ENCODE assay signal across 12 cellular contexts in genomic region chr14:61104358-61104757, GRCh38.
DNase-seq lines count a peak whose midpoint lies in the region; ATAC-seq and TF ChIP-seq lines count a peak whose summit lies in the region.
"Had no signal": no experiment of that assay in that cellular context is flagged by ENCODE, and none has a peak within 500 bp of the region (broad histone marks: within the 10 kb centered on the region; RNA-seq: fewer than 3 reads in every experiment).

No MANE protein-coding gene starts in this region.

- peaks cover 14% of the 10 kb centered on the region for H3F3A ChIP-seq in PC-3 (ENCODE audit: low read length, unreplicated experiment)

- POLR2A ChIA-PET in PC-3 (lab: Charles Lee; ENCODE audit: unreplicated experiment): interaction anchor here (1.5 kb wide), 1 partner anchor 27 kb away, joined by 10 read pairs; no protein-coding TSS in a partner anchor

- H2AFZ ChIP-seq in PC-3 (ENCODE audit: low read length): peak overlapping the region; percentile 70

- H3K9ac ChIP-seq in PC-3 (ENCODE audit: low read length): peak overlapping the region; percentile 83

- CTCF ChIA-PET in PC-3 (lab: Charles Lee): interaction anchor here (1.1 to 1.2 kb wide), 2 partner anchors 92 to 479 kb away, joined by 3 read pairs; no protein-coding TSS in a partner anchor

- no peak for TF ChIP-seq POLR2A in gastroesophageal sphincter (IDR thresholded peaks at IDR 0.05)
- TF ChIP-seq POLR2A in stomach (IDR thresholded peaks at IDR 0.05): no peak

- peak overlapping the region; percentile 66 for H3K4me2 ChIP-seq in PC-3 (ENCODE audit: low read length)

- H3K79me2 ChIP-seq in PC-3 (ENCODE audit: low read length): no peaks in the 10 kb centered on the region

- H3K36me3 ChIP-seq in PC-3 (ENCODE audit: low read depth, low read length) (no peaks in the 10 kb centered on the region), gastroesophageal sphincter (no peaks in the 10 kb centered on the region), stomach (no peaks in the 10 kb centered on the region)

- 61 to 93% methylated on average over 2 to 3 of the region's 3 CpGs for WGBS in gastroesophageal sphincter (ENCODE audit: low coverage in 1 of 2), 2 donors
- WGBS in stomach, 5 donors: 67 to 91% (median 81%) methylated on average over 3 of the region's 3 CpGs

- H3K9me2 ChIP-seq in PC-3 (replicated peaks; ENCODE audit: low read length): no peaks in the 10 kb centered on the region

- no peaks in the 10 kb centered on the region for H3K27me3 ChIP-seq in PC-3 (ENCODE audit: low read length)
- H3K27me3 ChIP-seq in gastroesophageal sphincter: no peaks in the 10 kb centered on the region
- no peaks in the 10 kb centered on the region for H3K27me3 ChIP-seq in stomach

- H3K4me3 ChIP-seq in PC-3 (ENCODE audit: low read length) (0 out of 2 replicates have a peak overlapping the region, but pooled peaks have one; percentile 5), gastroesophageal sphincter (no peak overlapping the region), stomach (no peak overlapping the region)

- TF ChIP-seq CTCF in PC-3 (conservative IDR thresholded peaks at IDR 0.05; ENCODE audit: low read depth, low read length): no peak
- TF ChIP-seq CTCF in gastroesophageal sphincter (IDR thresholded peaks at IDR 0.05): no peak
- no peak for TF ChIP-seq CTCF in stomach (IDR thresholded peaks at IDR 0.05)

- ATAC-seq in PC-3: no peak
- ATAC-seq in gastroesophageal sphincter: no peak
- no peak for ATAC-seq in esophagus mucosa

- intact Hi-C loops in PC-3 (cut with micrococcal nuclease): loop anchor here (2.0 to 5.0 kb wide), 2 partner anchors 148 to 382 kb away; partner anchors contain the start of gene SIX4
- intact Hi-C loops in stomach (cut with DNase I; ENCODE audit: low total_unique reads): no loop called here
- intact Hi-C loops in posterior cingulate gyrus (cut with DNase I): no loop called here

- H3K27ac ChIP-seq in PC-3 (ENCODE audit: low read length) (peak overlapping the region; percentile 96), gastroesophageal sphincter (peak overlapping the region in 3 of 4 donors; percentile 74 to 77 (median 75)), stomach (peak overlapping the region in 4 of 5 donors; percentile 61 to 79 (median 70))
- H3K27ac ChIP-seq: 22Rv1 had no signal

- H3K9me3 ChIP-seq in PC-3 (ENCODE audit: low read length) (0 out of 2 replicates have a peak, but pooled peaks cover 7% of the 10 kb centered on the region), gastroesophageal sphincter (no peaks in the 10 kb centered on the region), stomach (no peaks in the 10 kb centered on the region)

- BruUV-seq in PC-3 (replicated peaks; lab: Mats Ljungman, UMichigan): TSS peak; percentile 61

- no peak for TF ChIP-seq EP300 in gastroesophageal sphincter (IDR thresholded peaks at IDR 0.05)
- TF ChIP-seq EP300 in stomach (IDR thresholded peaks at IDR 0.05): no peak

- DNase-seq in NOMO-1 treated with DMSO at 0.1 percent for 48 hours (lab: John Stamatoyannopoulos, UW; ENCODE audit: unreplicated experiment): peak; percentile 26
- no peak for DNase-seq in NOMO-1 treated with dmso at 0.1 percent for 144 hours (lab: John Stamatoyannopoulos, UW; ENCODE audit: unreplicated experiment)
- DNase-seq in PC-3: no peak
- DNase-seq in stomach: no peak
- no peak for DNase-seq in GM03348 (ENCODE audit: low spot score)
- DNase-seq in posterior cingulate gyrus: no peak
- DNase-seq: activated CD4-positive, alpha-beta T cell treated with anti-CD3 and anti-CD28 coated beads for 1 hour; activated naive CD8-positive, alpha-beta T cell treated with anti-CD3 and anti-CD28 coated beads, Interleukin-2, amount 10 ng/mL, durations not matched to agents 7 days and 5 days; NCI-H1436 had no signal

- H4K20me1 ChIP-seq in PC-3 (ENCODE audit: low read length): no peaks in the 10 kb centered on the region

- H3K4me1 ChIP-seq in PC-3 (ENCODE audit: insufficient read depth, low read length): peaks cover 39% of the 10 kb centered on the region
- H3K4me1 ChIP-seq in gastroesophageal sphincter: peaks cover 3 to 51% (median 38%) of the 10 kb centered on the region in 3 donors
- H3K4me1 ChIP-seq in stomach: peaks cover 20 to 34% (median 29%) of the 10 kb centered on the region in 4 donors
